1 cellular context compared by ENCODE assay signal in genomic region chr5:26237489-26237888, GRCh38.
TF ChIP-seq lines count a peak whose summit lies in the region.

No MANE protein-coding gene starts in this region.

TF ChIP-seq in GM23338, 12 proteins besides CTCF, POLR2A, EP300 and RAD21 (continued from another document):
- TF ChIP-seq, protein P1, sequence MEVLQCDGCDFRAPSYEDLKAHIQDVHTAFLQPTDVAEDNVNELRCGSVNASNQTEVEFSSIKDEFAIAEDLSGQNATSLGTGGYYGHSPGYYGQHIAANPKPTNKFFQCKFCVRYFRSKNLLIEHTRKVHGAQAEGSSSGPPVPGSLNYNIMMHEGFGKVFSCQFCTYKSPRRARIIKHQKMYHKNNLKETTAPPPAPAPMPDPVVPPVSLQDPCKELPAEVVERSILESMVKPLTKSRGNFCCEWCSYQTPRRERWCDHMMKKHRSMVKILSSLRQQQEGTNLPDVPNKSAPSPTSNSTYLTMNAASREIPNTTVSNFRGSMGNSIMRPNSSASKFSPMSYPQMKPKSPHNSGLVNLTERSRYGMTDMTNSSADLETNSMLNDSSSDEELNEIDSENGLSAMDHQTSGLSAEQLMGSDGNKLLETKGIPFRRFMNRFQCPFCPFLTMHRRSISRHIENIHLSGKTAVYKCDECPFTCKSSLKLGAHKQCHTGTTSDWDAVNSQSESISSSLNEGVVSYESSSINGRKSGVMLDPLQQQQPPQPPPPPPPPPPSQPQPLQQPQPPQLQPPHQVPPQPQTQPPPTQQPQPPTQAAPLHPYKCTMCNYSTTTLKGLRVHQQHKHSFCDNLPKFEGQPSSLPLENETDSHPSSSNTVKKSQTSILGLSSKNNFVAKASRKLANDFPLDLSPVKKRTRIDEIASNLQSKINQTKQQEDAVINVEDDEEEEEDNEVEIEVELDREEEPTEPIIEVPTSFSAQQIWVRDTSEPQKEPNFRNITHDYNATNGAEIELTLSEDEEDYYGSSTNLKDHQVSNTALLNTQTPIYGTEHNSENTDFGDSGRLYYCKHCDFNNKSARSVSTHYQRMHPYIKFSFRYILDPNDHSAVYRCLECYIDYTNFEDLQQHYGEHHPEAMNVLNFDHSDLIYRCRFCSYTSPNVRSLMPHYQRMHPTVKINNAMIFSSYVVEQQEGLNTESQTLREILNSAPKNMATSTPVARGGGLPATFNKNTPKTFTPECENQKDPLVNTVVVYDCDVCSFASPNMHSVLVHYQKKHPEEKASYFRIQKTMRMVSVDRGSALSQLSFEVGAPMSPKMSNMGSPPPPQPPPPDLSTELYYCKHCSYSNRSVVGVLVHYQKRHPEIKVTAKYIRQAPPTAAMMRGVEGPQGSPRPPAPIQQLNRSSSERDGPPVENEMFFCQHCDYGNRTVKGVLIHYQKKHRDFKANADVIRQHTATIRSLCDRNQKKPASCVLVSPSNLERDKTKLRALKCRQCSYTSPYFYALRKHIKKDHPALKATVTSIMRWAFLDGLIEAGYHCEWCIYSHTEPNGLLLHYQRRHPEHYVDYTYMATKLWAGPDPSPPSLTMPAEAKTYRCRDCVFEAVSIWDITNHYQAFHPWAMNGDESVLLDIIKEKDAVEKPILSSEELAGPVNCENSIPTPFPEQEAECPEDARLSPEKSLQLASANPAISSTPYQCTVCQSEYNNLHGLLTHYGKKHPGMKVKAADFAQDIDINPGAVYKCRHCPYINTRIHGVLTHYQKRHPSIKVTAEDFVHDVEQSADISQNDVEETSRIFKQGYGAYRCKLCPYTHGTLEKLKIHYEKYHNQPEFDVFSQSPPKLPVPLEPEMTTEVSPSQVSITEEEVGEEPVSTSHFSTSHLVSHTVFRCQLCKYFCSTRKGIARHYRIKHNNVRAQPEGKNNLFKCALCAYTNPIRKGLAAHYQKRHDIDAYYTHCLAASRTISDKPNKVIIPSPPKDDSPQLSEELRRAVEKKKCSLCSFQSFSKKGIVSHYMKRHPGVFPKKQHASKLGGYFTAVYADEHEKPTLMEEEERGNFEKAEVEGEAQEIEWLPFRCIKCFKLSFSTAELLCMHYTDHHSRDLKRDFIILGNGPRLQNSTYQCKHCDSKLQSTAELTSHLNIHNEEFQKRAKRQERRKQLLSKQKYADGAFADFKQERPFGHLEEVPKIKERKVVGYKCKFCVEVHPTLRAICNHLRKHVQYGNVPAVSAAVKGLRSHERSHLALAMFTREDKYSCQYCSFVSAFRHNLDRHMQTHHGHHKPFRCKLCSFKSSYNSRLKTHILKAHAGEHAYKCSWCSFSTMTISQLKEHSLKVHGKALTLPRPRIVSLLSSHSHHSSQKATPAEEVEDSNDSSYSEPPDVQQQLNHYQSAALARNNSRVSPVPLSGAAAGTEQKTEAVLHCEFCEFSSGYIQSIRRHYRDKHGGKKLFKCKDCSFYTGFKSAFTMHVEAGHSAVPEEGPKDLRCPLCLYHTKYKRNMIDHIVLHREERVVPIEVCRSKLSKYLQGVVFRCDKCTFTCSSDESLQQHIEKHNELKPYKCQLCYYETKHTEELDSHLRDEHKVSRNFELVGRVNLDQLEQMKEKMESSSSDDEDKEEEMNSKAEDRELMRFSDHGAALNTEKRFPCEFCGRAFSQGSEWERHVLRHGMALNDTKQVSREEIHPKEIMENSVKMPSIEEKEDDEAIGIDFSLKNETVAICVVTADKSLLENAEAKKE (CRISPR knock-in tag; IDR thresholded peaks at IDR 0.05) = no peak
- no peak for TF ChIP-seq POLR2AphosphoS5 (IDR thresholded peaks at IDR 0.05; ENCODE audit: low read depth)
- no peak for TF ChIP-seq ZNF114 (CRISPR knock-in tag; IDR thresholded peaks at IDR 0.05)
- no peak for TF ChIP-seq EZH2 (IDR thresholded peaks at IDR 0.05; ENCODE audit: low read depth, unreplicated experiment)
